Comparison of ENCODE assay signal across 10 cellular contexts in the genomic region with DNA sequence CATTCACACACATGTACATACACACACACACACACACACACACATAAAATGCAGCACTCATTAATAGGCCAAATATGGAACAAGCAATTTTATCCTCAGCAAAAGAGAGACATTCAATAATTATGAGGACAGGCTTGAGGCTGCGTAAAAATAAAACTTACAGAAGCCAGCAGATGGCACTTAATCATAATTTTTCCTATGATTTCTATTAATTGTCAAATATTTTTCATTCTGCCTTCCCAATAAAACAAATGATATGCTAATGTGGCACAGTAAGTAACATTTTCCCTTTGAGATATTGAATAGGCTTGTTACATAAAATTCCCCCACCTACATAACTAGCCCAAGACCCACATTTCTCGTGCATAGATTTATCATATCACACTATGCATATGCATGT. TPM values are rescaled to one million over a fixed set of nuclear protein-coding genes. Genes with fewer than 3 reads are reported as not detected.
DNase-seq lines count a peak whose midpoint lies in the region; ATAC-seq and TF ChIP-seq lines count a peak whose summit lies in the region.
"Had no signal": no experiment of that assay in that cellular context is flagged by ENCODE, and none has a peak within 500 bp of the region (broad histone marks: within the 10 kb centered on the region; RNA-seq: fewer than 3 reads in every experiment).

No MANE protein-coding gene starts in this region.

- H3K27me3 Mint-ChIP-seq in GM23338 (ENCODE audit: insufficient read depth, low read depth, poor library complexity) (no peaks in the 10 kb centered on the region), nephron progenitor cell (ENCODE audit: low read depth, poor library complexity) (no peaks in the 10 kb centered on the region)
- H3K27me3 Mint-ChIP-seq in dendritic cell treated with granulocyte-macrophage colony-stimulating factor and Interleukin-4, amounts not matched to agents 40 ng/mL and 50 ng/mL, for 4 days, result peaks cover 2% of the 10 kb centered on the region

- peak overlapping the region; percentile 67 for H3K4me2 ChIP-seq in GM23338
- no peak overlapping the region for H3K4me2 ChIP-seq in OCI-LY7 (ENCODE audit: low read length)

- H3K4me3 ChIP-seq in GM23338 (peak overlapping the region; percentile 31), OCI-LY7 (ENCODE audit: low read depth, low read length, poor library complexity, severe bottlenecking) (no peak overlapping the region)
- H3K4me3 ChIP-seq: prostate gland had no signal

- CTCF ChIA-PET in OCI-LY7 (lab: Charles Lee; ENCODE audit: unreplicated experiment), result interaction anchor here (0.6 kb wide), 1 partner anchor 24 kb away, joined by 5 read pairs; no protein-coding TSS in a partner anchor

- no TSS peak for BruUV-seq in OCI-LY7 (replicated peaks; lab: Mats Ljungman, UMichigan)

- H3K27ac Mint-ChIP-seq in GM23338, result peak overlapping the region; percentile 98
- H3K27ac Mint-ChIP-seq in dendritic cell treated with granulocyte-macrophage colony-stimulating factor and Interleukin-4, amounts not matched to agents 40 ng/mL and 50 ng/mL, for 4 days, result peak overlapping the region; percentile 48
- peak overlapping the region; percentile 94 for H3K27ac Mint-ChIP-seq in nephron progenitor cell
- H3K27ac Mint-ChIP-seq in stimulated activated effector memory CD8-positive, alpha-beta T cell treated with anti-CD3 and anti-CD28 coated beads, Interleukin-12 subunit alpha, Interleukin-12 subunit beta, amount 100 ng/mL, for 72 hours, result no peak overlapping the region

- DNase-seq in GM23338 (ENCODE audit: low spot score) (no peak), OCI-LY7 (ENCODE audit: low spot score) (no peak), nephron progenitor cell (no peak), substantia nigra (lab: John Stamatoyannopoulos, UW) (no peak)
- DNase-seq in stimulated activated effector memory CD8-positive, alpha-beta T cell treated with anti-CD3 and anti-CD28 coated beads, Interleukin-12 subunit alpha, Interleukin-12 subunit beta, amount 100 ng/mL, for 72 hours (ENCODE audit: low spot score in 2 of 2), result no peak
- DNase-seq: activated naive CD4-positive, alpha-beta T cell treated with Interleukin-2 at 50 U/mL for 16 hours had no signal

- H3K4me3 Mint-ChIP-seq in GM23338 (peak overlapping the region; percentile 60), nephron progenitor cell (peak overlapping the region; percentile 69)
- no peak overlapping the region for H3K4me3 Mint-ChIP-seq in dendritic cell treated with granulocyte-macrophage colony-stimulating factor and Interleukin-4, amounts not matched to agents 40 ng/mL and 50 ng/mL, for 4 days
- no peak overlapping the region for H3K4me3 Mint-ChIP-seq in stimulated activated effector memory CD8-positive, alpha-beta T cell treated with anti-CD3 and anti-CD28 coated beads, Interleukin-12 subunit alpha, Interleukin-12 subunit beta, amount 100 ng/mL, for 72 hours

- ATAC-seq in GM23338 (no peak), esophagus mucosa (no peak), GM19328 (IDR thresholded peaks at IDR 0.05; ENCODE audit: unreplicated experiment) (no peak)
- no peak for ATAC-seq in stimulated activated effector memory CD8-positive, alpha-beta T cell treated with anti-CD3 and anti-CD28 coated beads, Interleukin-12 subunit alpha, Interleukin-12 subunit beta, amount 100 ng/mL, for 72 hours

- H3F3A ChIP-seq in GM23338 (replicated peaks; ENCODE audit: low read depth), result 0 out of 2 replicates have a peak, but pooled peaks cover 3% of the 10 kb centered on the region

- H3K9me2 ChIP-seq in GM23338 (ENCODE audit: insufficient read depth) (peaks cover 3% of the 10 kb centered on the region; the same call in 1 of the 2 replicates), OCI-LY7 (ENCODE audit: insufficient read depth, low read length) (no peaks in the 10 kb centered on the region)

- H3K36me3 ChIP-seq in GM23338 (ENCODE audit: insufficient read depth), result no peaks in the 10 kb centered on the region
- H3K36me3 ChIP-seq in OCI-LY7 (ENCODE audit: insufficient read depth, low read length), result no peaks in the 10 kb centered on the region
- H3K36me3 ChIP-seq: prostate gland had no signal

- H3K27me3 ChIP-seq in GM23338 (ENCODE audit: insufficient read depth), result no peaks in the 10 kb centered on the region

- H3K9me3 Mint-ChIP-seq in GM23338 (no peaks in the 10 kb centered on the region), nephron progenitor cell (no peaks in the 10 kb centered on the region)
- H3K9me3 Mint-ChIP-seq in dendritic cell treated with granulocyte-macrophage colony-stimulating factor and Interleukin-4, amounts not matched to agents 40 ng/mL and 50 ng/mL, for 4 days, result no peaks in the 10 kb centered on the region
- H3K9me3 Mint-ChIP-seq in stimulated activated effector memory CD8-positive, alpha-beta T cell treated with anti-CD3 and anti-CD28 coated beads, Interleukin-12 subunit alpha, Interleukin-12 subunit beta, amount 100 ng/mL, for 72 hours, result no peaks in the 10 kb centered on the region

- intact Hi-C loops in OCI-LY7 (cut with micrococcal nuclease; ENCODE audit: unreplicated experiment), result no loop called here
- intact Hi-C loops in dendritic cell treated with granulocyte-macrophage colony-stimulating factor and Interleukin-4, amounts not matched to agents 40 ng/mL and 50 ng/mL, for 4 days (cut with micrococcal nuclease), result no loop called here

- no peaks in the 10 kb centered on the region for H3K9me3 ChIP-seq in OCI-LY7 (ENCODE audit: low read length)
- H3K9me3 ChIP-seq: prostate gland had no signal

- H3K4me1 ChIP-seq in GM23338 (ENCODE audit: insufficient read depth) (peaks cover 45% of the 10 kb centered on the region), OCI-LY7 (ENCODE audit: insufficient read depth, low read length, poor library complexity, severe bottlenecking) (no peaks in the 10 kb centered on the region)
- H3K4me1 ChIP-seq: prostate gland had no signal

- TF ChIP-seq CTCF in GM23338 (conservative IDR thresholded peaks at IDR 0.05; ENCODE audit: low read depth in 2 of 2) (no peak), OCI-LY7 (conservative IDR thresholded peaks at IDR 0.05; ENCODE audit: low read length) (peak; percentile 26; the same call in 1 of the 2 replicates), nephron progenitor cell (IDR thresholded peaks at IDR 0.05) (no peak)

- H2AFZ ChIP-seq in GM23338 (no peak overlapping the region), OCI-LY7 (ENCODE audit: low read length) (no peak overlapping the region)

- H3K79me2 ChIP-seq in GM23338 (replicated peaks; ENCODE audit: insufficient read depth), result no peaks in the 10 kb centered on the region
- H3K79me2 ChIP-seq in OCI-LY7 (ENCODE audit: insufficient read depth, low read depth, low read length), result no peaks in the 10 kb centered on the region

- no peaks in the 10 kb centered on the region; the same call in 2 of the 3 replicates for H3K36me3 Mint-ChIP-seq in GM23338 (ENCODE audit: low read depth)
- no peaks in the 10 kb centered on the region for H3K36me3 Mint-ChIP-seq in dendritic cell treated with granulocyte-macrophage colony-stimulating factor and Interleukin-4, amounts not matched to agents 40 ng/mL and 50 ng/mL, for 4 days (ENCODE audit: low read depth)
- no peaks in the 10 kb centered on the region for H3K36me3 Mint-ChIP-seq in nephron progenitor cell (ENCODE audit: low read depth)
- H3K36me3 Mint-ChIP-seq in stimulated activated effector memory CD8-positive, alpha-beta T cell treated with anti-CD3 and anti-CD28 coated beads, Interleukin-12 subunit alpha, Interleukin-12 subunit beta, amount 100 ng/mL, for 72 hours, result no peaks in the 10 kb centered on the region

- H4K20me1 ChIP-seq in GM23338 (replicated peaks; ENCODE audit: insufficient read depth), result no peaks in the 10 kb centered on the region
- no peaks in the 10 kb centered on the region for H4K20me1 ChIP-seq in OCI-LY7 (ENCODE audit: insufficient read depth, low read length)

- peaks cover 50% of the 10 kb centered on the region for H3K4me1 Mint-ChIP-seq in GM23338
- H3K4me1 Mint-ChIP-seq in dendritic cell treated with granulocyte-macrophage colony-stimulating factor and Interleukin-4, amounts not matched to agents 40 ng/mL and 50 ng/mL, for 4 days (ENCODE audit: low read depth), result peaks cover 28% of the 10 kb centered on the region
- peaks cover 90% of the 10 kb centered on the region for H3K4me1 Mint-ChIP-seq in nephron progenitor cell
- H3K4me1 Mint-ChIP-seq in stimulated activated effector memory CD8-positive, alpha-beta T cell treated with anti-CD3 and anti-CD28 coated beads, Interleukin-12 subunit alpha, Interleukin-12 subunit beta, amount 100 ng/mL, for 72 hours, result peaks cover 18% of the 10 kb centered on the region

- H3K27ac ChIP-seq in GM23338 (ENCODE audit: low read depth), result peak overlapping the region; percentile 83
- no peak overlapping the region for H3K27ac ChIP-seq in OCI-LY7 (ENCODE audit: low read depth, low read length, poor library complexity, severe bottlenecking)
- no peak overlapping the region for H3K27ac ChIP-seq in substantia nigra (ENCODE audit: low read depth, low read length, poor library complexity, severe bottlenecking)
- H3K27ac ChIP-seq: prostate gland had no signal

- POLR2A ChIA-PET in OCI-LY7 (lab: Charles Lee), result no interaction called here

TF ChIP-seq in GM23338, 12 proteins besides CTCF, POLR2A, EP300 and RAD21 (continues in another document):
- TF ChIP-seq ZNF114 (CRISPR knock-in tag; IDR thresholded peaks at IDR 0.05), result no peak

RNA-seq across cellular contexts. Expression of gene PTGFRN, which starts 55.4 kb away (rescaled TPM):
- total RNA-seq in GM23338 (2014; rRNA removed; shearing (Covaris generic)), result 21.8 and 32.7 TPM in 2 replicates
- 17.4 and 30.0 TPM in 2 replicates for polyA plus RNA-seq in GM23338 (2016; fragmentation: Nextera tagmentation; extraction: Ambion mirVana)
- total RNA-seq in OCI-LY7 (2014; rRNA removed; shearing (Covaris generic)), result not detected in 2 replicates
- total RNA-seq in OCI-LY7 (2022) (not detected in 2 replicates), esophagus mucosa (55.1 TPM)

Comparison
In these comparisons a context has a peak if more than half of its experiments do, and no peak if none do; other contexts are left out.
1. H3K4me3 Mint-ChIP-seq: peak in GM23338 (single experiment) and nephron progenitor cell (single experiment); none in dendritic cell treated with granulocyte-macrophage colony-stimulating factor and Interleukin-4, amounts not matched to agents 40 ng/mL and 50 ng/mL, for 4 days (single experiment) and stimulated activated effector memory CD8-positive, alpha-beta T cell treated with anti-CD3 and anti-CD28 coated beads, Interleukin-12 subunit alpha, Interleukin-12 subunit beta, amount 100 ng/mL, for 72 hours (single experiment).
2. RNA of gene PTGFRN, which starts 55.4 kb away (total RNA-seq): 55.1 TPM in esophagus mucosa (single experiment) and 21.8 to 32.7 TPM in GM23338; not detected in OCI-LY7; every median in the first group is over 10 times any median in the second.